20 cellular contexts compared by ENCODE assay signal in the genomic region with DNA sequence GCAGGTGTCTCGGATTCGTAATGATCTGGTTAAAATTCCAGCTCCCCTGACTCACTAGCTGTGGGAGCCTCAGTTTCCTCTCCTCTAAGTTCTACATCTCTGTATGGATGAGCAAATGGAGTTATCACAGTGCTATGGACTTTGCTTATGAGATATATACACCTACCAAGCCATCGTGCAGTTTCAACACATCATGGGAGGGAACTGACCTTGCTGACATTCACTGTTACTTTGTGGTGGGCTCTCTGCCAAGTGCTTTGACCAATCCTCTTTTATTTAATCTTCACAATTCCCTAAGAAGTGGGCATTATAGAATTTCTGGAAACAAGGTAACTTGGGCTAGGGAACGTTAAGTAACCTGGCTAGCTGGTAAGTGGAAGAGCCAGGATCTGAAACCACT.
A peak's percentile ranks its signal among the peaks of the same experiment; 100 is the strongest.
DNase-seq lines count a peak whose midpoint lies in the region; ATAC-seq, FAIRE-seq and TF ChIP-seq lines count a peak whose summit lies in the region.
"Had no signal": no experiment of that assay in that cellular context is flagged by ENCODE, and none has a peak within 500 bp of the region (broad histone marks: within the 10 kb centered on the region; RNA-seq: fewer than 3 reads in every experiment).

No MANE protein-coding gene starts in this region.

- H3K9ac ChIP-seq in liver (ENCODE audit: low read depth in 1 of 2, low read length in 2 of 2), result no peak overlapping the region
- H3K9ac ChIP-seq in HepG2 (ENCODE audit: insufficient read depth, low read depth, low read length), result no peak overlapping the region
- H3K9ac ChIP-seq: GM23248 had no signal

- no peak overlapping the region for H3K4me2 ChIP-seq in HepG2 (ENCODE audit: low read depth, low read length)
- H3K4me2 ChIP-seq: A549 had no signal

- no peak for TF ChIP-seq CTCF in liver (IDR thresholded peaks at IDR 0.05; ENCODE audit: low read depth, low read length, missing input control)
- no peak for TF ChIP-seq CTCF in HepG2 (CRISPR knock-in tag; IDR thresholded peaks at IDR 0.05)
- no peak for TF ChIP-seq CTCF in nephron progenitor cell (IDR thresholded peaks at IDR 0.05)

- no peak for TF ChIP-seq RAD21 in liver (IDR thresholded peaks at IDR 0.05)
- no peak for TF ChIP-seq RAD21 in HepG2 (CRISPR knock-in tag; IDR thresholded peaks at IDR 0.05)

- BruUV-seq in HepG2 (replicated peaks; lab: Mats Ljungman, UMichigan), result no TSS peak

- H4K20me1 ChIP-seq in HepG2 (ENCODE audit: insufficient read depth, low read length), result no peaks in the 10 kb centered on the region

- in situ Hi-C loops in HepG2 (cut with HindIII; ENCODE audit: extremely low pct_ligation_motif_present, low pct_unique_long_range_greater_than_20kb), result no loop called here

- TF ChIP-seq POLR2A in HepG2 (IDR thresholded peaks at IDR 0.05; ENCODE audit: insufficient read depth in 1 of 2, low read depth in 2 of 2, low read length in 2 of 2), result no peak

- POLR2A ChIA-PET in HepG2 (lab: Yijun Ruan, JAX), result no interaction called here
- POLR2A ChIA-PET in naive thymus-derived CD8-positive, alpha-beta T cell (lab: Charles Lee), result no interaction called here

- 59% methylated on average over 4 of the region's 4 CpGs for WGBS in liver
- WGBS in HepG2 (ENCODE audit: low lambda C conversion rate), result 79% methylated on average over 4 of the region's 4 CpGs

- no peaks in the 10 kb centered on the region for H3K79me2 ChIP-seq in HepG2 (ENCODE audit: insufficient read depth, low read length)

- no peak for TF ChIP-seq EP300 in HepG2 (IDR thresholded peaks at IDR 0.05; ENCODE audit: low read depth in 2 of 2, low read length in 2 of 2)
- no peak for TF ChIP-seq EP300 in HepG2 (CRISPR knock-in tag; IDR thresholded peaks at IDR 0.05; ENCODE audit: borderline replicate concordance)

- H3K4me1 ChIP-seq in liver (ENCODE audit: control insufficient read depth in 4 of 4, insufficient read depth in 4 of 4, low read length in 3 of 4) (no peaks in the 10 kb centered on the region), HepG2 (ENCODE audit: insufficient read depth, low read length) (no peaks in the 10 kb centered on the region)
- H3K4me1 ChIP-seq: A549, Caco-2, HAP-1 had no signal

- FAIRE-seq in HepG2 (lab: Jason Lieb, UNC), result no peak
- FAIRE-seq: A549, D721Med, G401.6, GM12891, GM19239 had no signal

- H3K4me3 ChIP-seq in liver (ENCODE audit: low read depth in 1 of 3, low read length in 3 of 3) (no peak overlapping the region), HepG2 (replicated peaks in 1 of 3; ENCODE audit: insufficient read depth in 1 of 3, low read depth in 2 of 3, low read length in 3 of 3) (no peak overlapping the region)
- H3K4me3 ChIP-seq: A549, GM23248, HAP-1 had no signal

- H3K4me3 Mint-ChIP-seq in nephron progenitor cell, result no peak overlapping the region
- H3K4me3 Mint-ChIP-seq in stimulated activated naive B cell treated with anti-CD40 and anti-IgM and Interleukin-4, amounts not matched to agents 10 μg/mL and 1 μg/mL and 100 μg/mL, for 72 hours, result no peak overlapping the region
- no peak overlapping the region for H3K4me3 Mint-ChIP-seq in naive thymus-derived CD8-positive, alpha-beta T cell
- H3K4me3 Mint-ChIP-seq: CD4-positive, alpha-beta T cell had no signal

- DNase-seq in Right ventricle myocardium superior (no peak), left cardiac atrium (no peak), HepG2 (ENCODE audit: low spot score) (no peak), nephron progenitor cell (no peak)
- DNase-seq in stimulated activated naive B cell treated with anti-CD40 and anti-IgM and Interleukin-4, amounts not matched to agents 10 μg/mL and 1 μg/mL and 100 μg/mL, for 72 hours, result no peak
- no peak for DNase-seq in naive thymus-derived CD8-positive, alpha-beta T cell
- DNase-seq: AML-193; Caco-2; CD4-positive, alpha-beta T cell; GM23248 had no signal

- H2AFZ ChIP-seq in HepG2 (ENCODE audit: low read length), result no peak overlapping the region
- H2AFZ ChIP-seq: GM23248 had no signal

- H3K27ac ChIP-seq in liver (ENCODE audit: low read depth in 1 of 2, low read length in 2 of 2) (no peak overlapping the region), HepG2 (ENCODE audit: extremely low read length, insufficient read depth, low read length) (no peak overlapping the region)
- H3K27ac ChIP-seq: 22Rv1, A549, C4-2B, GM23248 had no signal

- peaks cover 49% of the 10 kb centered on the region for H3K4me1 Mint-ChIP-seq in nephron progenitor cell
- H3K4me1 Mint-ChIP-seq in stimulated activated naive B cell treated with anti-CD40 and anti-IgM and Interleukin-4, amounts not matched to agents 10 μg/mL and 1 μg/mL and 100 μg/mL, for 72 hours, result no peaks in the 10 kb centered on the region
- H3K4me1 Mint-ChIP-seq in naive thymus-derived CD8-positive, alpha-beta T cell, result no peaks in the 10 kb centered on the region

- peak overlapping the region; percentile 46 for H3K27ac Mint-ChIP-seq in nephron progenitor cell
- H3K27ac Mint-ChIP-seq in stimulated activated naive B cell treated with anti-CD40 and anti-IgM and Interleukin-4, amounts not matched to agents 10 μg/mL and 1 μg/mL and 100 μg/mL, for 72 hours, result no peak overlapping the region
- H3K27ac Mint-ChIP-seq in naive thymus-derived CD8-positive, alpha-beta T cell, result no peak overlapping the region
- H3K27ac Mint-ChIP-seq: CD4-positive, alpha-beta T cell had no signal

- ATAC-seq in Right ventricle myocardium superior (ENCODE audit: poor library complexity) (peak; percentile 33), left cardiac atrium (no peak), HepG2 (no peak), GM21367 (IDR thresholded peaks at IDR 0.05; ENCODE audit: unreplicated experiment) (no peak)
- no peak for ATAC-seq in stimulated activated naive B cell treated with anti-CD40 and anti-IgM and Interleukin-4, amounts not matched to agents 10 μg/mL and 1 μg/mL and 100 μg/mL, for 72 hours (replicated peaks)
- ATAC-seq in naive thymus-derived CD8-positive, alpha-beta T cell, result no peak
- ATAC-seq: A549 had no signal

- H3K9me3 ChIP-seq in liver (ENCODE audit: control insufficient read depth in 4 of 4, low read length in 3 of 4) (no peaks in the 10 kb centered on the region), HepG2 (ENCODE audit: low read length) (no peaks in the 10 kb centered on the region)
- H3K9me3 ChIP-seq: A549, Caco-2, HAP-1 had no signal

- H3K27me3 Mint-ChIP-seq in nephron progenitor cell (ENCODE audit: low read depth, poor library complexity), result peaks cover 5% of the 10 kb centered on the region
- H3K27me3 Mint-ChIP-seq in stimulated activated naive B cell treated with anti-CD40 and anti-IgM and Interleukin-4, amounts not matched to agents 10 μg/mL and 1 μg/mL and 100 μg/mL, for 72 hours, result peaks cover 15 to 19% of the 10 kb centered on the region in 2 donors
- H3K27me3 Mint-ChIP-seq in naive thymus-derived CD8-positive, alpha-beta T cell, result peaks cover 0 to 7% (median 5%) of the 10 kb centered on the region in 5 donors

- H3K27me3 ChIP-seq in liver (ENCODE audit: control insufficient read depth in 4 of 4, insufficient read depth in 4 of 4, low read length in 3 of 4), result no peaks in the 10 kb centered on the region
- H3K27me3 ChIP-seq in HepG2 (ENCODE audit: control insufficient read depth in 1 of 2, insufficient read depth in 2 of 2, low read length in 2 of 2), result no peaks in the 10 kb centered on the region

- H3K36me3 ChIP-seq in liver (ENCODE audit: control insufficient read depth in 4 of 4, insufficient read depth in 3 of 4, low read depth in 1 of 4, low read length in 3 of 4), result peaks cover 2 to 44% (median 34%) of the 10 kb centered on the region in 4 donors
- peaks cover 11 to 46% of the 10 kb centered on the region in 2 experiments for H3K36me3 ChIP-seq in HepG2 (replicated peaks in 1 of 2; ENCODE audit: control insufficient read depth in 1 of 2, insufficient read depth in 2 of 2, low read length in 2 of 2)
- H3K36me3 ChIP-seq: HAP-1 had no signal

- H3K36me3 Mint-ChIP-seq in nephron progenitor cell (ENCODE audit: low read depth), result peaks cover 14% of the 10 kb centered on the region
- no peaks in the 10 kb centered on the region for H3K36me3 Mint-ChIP-seq in stimulated activated naive B cell treated with anti-CD40 and anti-IgM and Interleukin-4, amounts not matched to agents 10 μg/mL and 1 μg/mL and 100 μg/mL, for 72 hours
- H3K36me3 Mint-ChIP-seq in naive thymus-derived CD8-positive, alpha-beta T cell, result no peaks in the 10 kb centered on the region

- H3K9me3 Mint-ChIP-seq in nephron progenitor cell, result peaks cover 7% of the 10 kb centered on the region
- H3K9me3 Mint-ChIP-seq in stimulated activated naive B cell treated with anti-CD40 and anti-IgM and Interleukin-4, amounts not matched to agents 10 μg/mL and 1 μg/mL and 100 μg/mL, for 72 hours, result no peaks in the 10 kb centered on the region
- H3K9me3 Mint-ChIP-seq in naive thymus-derived CD8-positive, alpha-beta T cell, result no peaks in the 10 kb centered on the region
- H3K9me3 Mint-ChIP-seq: CD4-positive, alpha-beta T cell had no signal

- intact Hi-C loops in Right ventricle myocardium superior (cut with DNase I) (no loop called here), left cardiac atrium (cut with DNase I) (no loop called here), HepG2 (cut with micrococcal nuclease; ENCODE audit: unreplicated experiment) (no loop called here)

- CTCF ChIA-PET in HepG2 (lab: Yijun Ruan, JAX; ENCODE audit: low intra/inter-chr PET ratio, low total read pairs), result no interaction called here

TF ChIP-seq in liver, 16 proteins besides CTCF, POLR2A, EP300 and RAD21 (continues in another document):
- TF ChIP-seq, protein P1, sequence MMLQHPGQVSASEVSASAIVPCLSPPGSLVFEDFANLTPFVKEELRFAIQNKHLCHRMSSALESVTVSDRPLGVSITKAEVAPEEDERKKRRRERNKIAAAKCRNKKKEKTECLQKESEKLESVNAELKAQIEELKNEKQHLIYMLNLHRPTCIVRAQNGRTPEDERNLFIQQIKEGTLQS (IDR thresholded peaks at IDR 0.05), result no peak
- no peak for TF ChIP-seq NR2F2 (IDR thresholded peaks at IDR 0.05)

TF ChIP-seq in HepG2, 621 proteins besides CTCF, POLR2A, EP300 and RAD21:
- TF ChIP-seq RFX5 (IDR thresholded peaks at IDR 0.05; ENCODE audit: low read depth, low read length) (no peak), ZC3H13 (CRISPR knock-in tag; IDR thresholded peaks at IDR 0.05) (no peak), ZNF550 (CRISPR knock-in tag; IDR thresholded peaks at IDR 0.05; ENCODE audit: borderline replicate concordance) (no peak), ZNF180 (CRISPR knock-in tag; IDR thresholded peaks at IDR 0.05; ENCODE audit: borderline replicate concordance, low read depth) (no peak), ZNF367 (CRISPR knock-in tag; IDR thresholded peaks at IDR 0.05; ENCODE audit: borderline replicate concordance) (no peak), THYN1 (CRISPR knock-in tag; IDR thresholded peaks at IDR 0.05; ENCODE audit: borderline replicate concordance, low read depth) (no peak)
